In genomic region chr2:66434679-66435548, GRCh38 we compare ENCODE assay signal across 9 cellular contexts. TPM values are rescaled to one million over a fixed set of nuclear protein-coding genes. Genes with fewer than 3 reads are reported as not detected.
DNase-seq lines count a peak whose midpoint lies in the region; ATAC-seq lines count a peak whose summit lies in the region.
"Had no signal": no experiment of that assay in that cellular context is flagged by ENCODE, and none has a peak within 500 bp of the region (broad histone marks: within the 10 kb centered on the region; RNA-seq: fewer than 3 reads in every experiment).

Gene MEIS1 (plus strand): TSS chr2:66435125. CDS start chr2:66435857, 732 bp downstream.

- H3K4me1 ChIP-seq in BLaER1 treated with 17β-estradiol and CSF1 and Interleukin-3, amounts not matched to agents 10 nM and 100 nM, result peaks cover 6 to 24% (median 20%) of the 10 kb centered on the region in 10 experiments; a peak in 17 of 20 replicates

- peaks cover 99 to 100% (median 100%) of the 10 kb centered on the region in 11 experiments for H3K27me3 ChIP-seq in BLaER1 treated with 17β-estradiol and CSF1 and Interleukin-3, amounts not matched to agents 10 nM and 100 nM

- H3K9ac ChIP-seq in BLaER1 treated with 17β-estradiol and CSF1 and Interleukin-3, amounts not matched to agents 10 nM and 100 nM, result peak within 1 kb of the TSS in 9 of 11 experiments; percentile 26 to 58 (median 45); a peak in 14 of 22 replicates

- peaks cover 4% of the 10 kb centered on the region for H3K36me3 Mint-ChIP-seq in activated T-helper 2 cell treated with anti-CD3 and anti-CD28 coated beads, Interferon-gamma antibody, Interleukin-2, Interleukin-4, amounts not matched to agents 10 μg/mL and 5 μg/mL and 100 μg/mL, durations not matched to agents 14 hours and 24 hours and 36 hours (ENCODE audit: low read depth)
- peaks cover 0 to 5% (median 2%) of the 10 kb centered on the region in 3 donors for H3K36me3 Mint-ChIP-seq in naive thymus-derived CD8-positive, alpha-beta T cell

- peak within 1 kb of the TSS; percentile 51 to 71 (median 60) for H3K4me3 ChIP-seq in BLaER1 treated with 17β-estradiol and CSF1 and Interleukin-3, amounts not matched to agents 10 nM and 100 nM

- peak within 1 kb of the TSS; percentile 82 for H3K4me3 Mint-ChIP-seq in activated T-helper 2 cell treated with anti-CD3 and anti-CD28 coated beads, Interferon-gamma antibody, Interleukin-2, Interleukin-4, amounts not matched to agents 10 μg/mL and 5 μg/mL and 100 μg/mL, durations not matched to agents 14 hours and 24 hours and 36 hours (ENCODE audit: low read depth)
- peak within 1 kb of the TSS; percentile 43 to 89 (median 73) for H3K4me3 Mint-ChIP-seq in naive thymus-derived CD8-positive, alpha-beta T cell

- H4K20me1 ChIP-seq in BLaER1 treated with 17β-estradiol and CSF1 and Interleukin-3, amounts not matched to agents 10 nM and 100 nM, result peaks cover 0 to 74% (median 59%) of the 10 kb centered on the region in 11 experiments; a peak in 16 of 22 replicates

- ATAC-seq in GM18907 (IDR thresholded peaks at IDR 0.05; ENCODE audit: unreplicated experiment), result peak; percentile 88
- peak; percentile 79 for ATAC-seq in HG03354 (IDR thresholded peaks at IDR 0.05; ENCODE audit: poor library complexity, severe bottlenecking, unreplicated experiment)
- ATAC-seq in naive thymus-derived CD8-positive, alpha-beta T cell, result no peak

- no peaks in the 10 kb centered on the region for H3K9me3 Mint-ChIP-seq in activated T-helper 2 cell treated with anti-CD3 and anti-CD28 coated beads, Interferon-gamma antibody, Interleukin-2, Interleukin-4, amounts not matched to agents 10 μg/mL and 5 μg/mL and 100 μg/mL, durations not matched to agents 14 hours and 24 hours and 36 hours
- peaks cover 0 to 6% (median 0%) of the 10 kb centered on the region in 9 donors for H3K9me3 Mint-ChIP-seq in naive thymus-derived CD8-positive, alpha-beta T cell

- peak; percentile 87 for DNase-seq in NCI-H345 treated with DMSO at 0.1 percent for 48 hours (lab: John Stamatoyannopoulos, UW; ENCODE audit: unreplicated experiment)
- peak; percentile 31 for DNase-seq in activated T-helper 2 cell treated with anti-CD3 and anti-CD28 coated beads, Interferon-gamma antibody, Interleukin-2, Interleukin-4, amounts not matched to agents 10 μg/mL and 5 μg/mL and 100 μg/mL, durations not matched to agents 14 hours and 24 hours and 36 hours (ENCODE audit: low spot score)
- peak; percentile 91 for DNase-seq in foreskin melanocyte
- no peak for DNase-seq in naive thymus-derived CD8-positive, alpha-beta T cell
- no peak for DNase-seq in stimulated activated naive CD4-positive, alpha-beta T cell (lab: John Stamatoyannopoulos, UW)

- H3K9me3 ChIP-seq in BLaER1 treated with 17β-estradiol and CSF1 and Interleukin-3, amounts not matched to agents 10 nM and 100 nM (replicated peaks in 1 of 11), result peaks cover 0 to 25% (median 6%) of the 10 kb centered on the region in 11 experiments; a peak in 12 of 22 replicates

- no peak within 1 kb of the TSS for H3K27ac Mint-ChIP-seq in activated T-helper 2 cell treated with anti-CD3 and anti-CD28 coated beads, Interferon-gamma antibody, Interleukin-2, Interleukin-4, amounts not matched to agents 10 μg/mL and 5 μg/mL and 100 μg/mL, durations not matched to agents 14 hours and 24 hours and 36 hours
- peak within 1 kb of the TSS in 2 of 10 donors; percentile 5 to 73 for H3K27ac Mint-ChIP-seq in naive thymus-derived CD8-positive, alpha-beta T cell

- intact Hi-C loops in activated T-helper 2 cell treated with anti-CD3 and anti-CD28 coated beads, Interferon-gamma antibody, Interleukin-2, Interleukin-4, amounts not matched to agents 10 μg/mL and 5 μg/mL and 100 μg/mL, durations not matched to agents 14 hours and 24 hours and 36 hours (cut with micrococcal nuclease), result loop anchor here (2.0 kb wide), 1 partner anchor 148 kb away; no protein-coding TSS in a partner anchor

- H3K27ac ChIP-seq in BLaER1 treated with 17β-estradiol and CSF1 and Interleukin-3, amounts not matched to agents 10 nM and 100 nM, result no peak within 1 kb of the TSS

- POLR2A ChIA-PET in naive thymus-derived CD8-positive, alpha-beta T cell (lab: Charles Lee), result no interaction called here

- H3K4me2 ChIP-seq in BLaER1 treated with 17β-estradiol and CSF1 and Interleukin-3, amounts not matched to agents 10 nM and 100 nM, result peak within 1 kb of the TSS; percentile 85 to 98 (median 91)

- peaks cover 21% of the 10 kb centered on the region for H3K4me1 Mint-ChIP-seq in activated T-helper 2 cell treated with anti-CD3 and anti-CD28 coated beads, Interferon-gamma antibody, Interleukin-2, Interleukin-4, amounts not matched to agents 10 μg/mL and 5 μg/mL and 100 μg/mL, durations not matched to agents 14 hours and 24 hours and 36 hours (ENCODE audit: low read depth)
- H3K4me1 Mint-ChIP-seq in naive thymus-derived CD8-positive, alpha-beta T cell, result peaks cover 15 to 51% (median 43%) of the 10 kb centered on the region in 4 donors

- H3K36me3 ChIP-seq in BLaER1 treated with 17β-estradiol and CSF1 and Interleukin-3, amounts not matched to agents 10 nM and 100 nM, result no peaks in the 10 kb centered on the region

- H3K27me3 Mint-ChIP-seq in activated T-helper 2 cell treated with anti-CD3 and anti-CD28 coated beads, Interferon-gamma antibody, Interleukin-2, Interleukin-4, amounts not matched to agents 10 μg/mL and 5 μg/mL and 100 μg/mL, durations not matched to agents 14 hours and 24 hours and 36 hours (ENCODE audit: low read depth), result peaks cover 91% of the 10 kb centered on the region
- H3K27me3 Mint-ChIP-seq in naive thymus-derived CD8-positive, alpha-beta T cell, result peaks cover 28 to 94% (median 67%) of the 10 kb centered on the region in 5 donors

RNA-seq across cellular contexts. Expression of gene MEIS1, which starts in this region (rescaled TPM):
- not detected in 2 replicates for total RNA-seq in activated T-helper 2 cell treated with anti-CD3 and anti-CD28 coated beads, Interferon-gamma antibody, Interleukin-2, Interleukin-4, amounts not matched to agents 10 μg/mL and 5 μg/mL and 100 μg/mL, durations not matched to agents 14 hours and 24 hours and 36 hours
- not detected for total RNA-seq in naive thymus-derived CD8-positive, alpha-beta T cell
- not detected for polyA plus RNA-seq in naive thymus-derived CD8-positive, alpha-beta T cell
- total RNA-seq: T-helper 1 cell treated with Interleukin-12 subunit alpha and Interleukin-12 subunit beta and Interleukin-4 antibody, amounts not matched to agents 30 ng/mL and 1 ng/mL, for 36 hours had no signal

Comparison
In these comparisons a context has a peak if more than half of its experiments do, and no peak if none do; other contexts are left out.
1. Peak in DNase-seq in activated T-helper 2 cell treated with anti-CD3 and anti-CD28 coated beads, Interferon-gamma antibody, Interleukin-2, Interleukin-4, amounts not matched to agents 10 μg/mL and 5 μg/mL and 100 μg/mL, durations not matched to agents 14 hours and 24 hours and 36 hours; RNA of the gene not detected or under 1 TPM.
2. ATAC-seq: peak in GM18907 (single experiment) and HG03354 (single experiment); none in naive thymus-derived CD8-positive, alpha-beta T cell (0 of 2).
3. DNase-seq: peak in NCI-H345 treated with DMSO at 0.1 percent for 48 hours (single experiment) and foreskin melanocyte (single experiment); none in naive thymus-derived CD8-positive, alpha-beta T cell (0 of 10) and stimulated activated naive CD4-positive, alpha-beta T cell (0 of 6).